Comparison of ENCODE assay signal across 16 cellular contexts in the genomic region with DNA sequence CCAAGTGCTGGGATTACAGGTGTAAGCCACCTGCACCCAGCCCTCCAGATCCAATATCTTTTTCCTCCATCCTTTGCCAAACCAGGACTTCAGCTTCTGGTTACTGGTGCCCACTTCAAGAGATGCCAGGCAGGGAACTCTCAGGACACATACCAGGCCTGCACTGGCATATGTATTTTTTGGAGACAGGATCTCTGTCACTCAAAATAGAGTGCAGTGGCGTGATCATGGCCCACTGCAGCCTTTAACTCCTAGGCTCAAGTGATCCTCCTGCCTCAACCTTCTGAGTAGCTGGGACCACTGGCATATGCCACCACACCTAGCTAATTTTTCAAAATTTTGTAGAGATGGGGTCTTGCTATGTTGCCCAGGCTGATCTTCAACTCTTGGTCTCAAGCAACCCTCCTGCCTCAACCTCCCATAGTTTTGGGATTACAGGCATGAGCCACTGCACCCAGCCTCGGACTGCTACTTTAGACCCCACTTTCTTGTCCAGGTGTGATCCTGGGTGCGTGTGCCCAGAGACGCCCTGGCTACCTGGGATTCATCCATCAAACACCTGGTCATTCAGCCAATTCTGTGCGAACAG. TPM values are rescaled to one million over a fixed set of nuclear protein-coding genes. Genes with fewer than 3 reads are reported as not detected.
DNase-seq lines count a peak whose midpoint lies in the region; ATAC-seq, FAIRE-seq and TF ChIP-seq lines count a peak whose summit lies in the region.
"Had no signal": no experiment of that assay in that cellular context is flagged by ENCODE, and none has a peak within 500 bp of the region (broad histone marks: within the 10 kb centered on the region; RNA-seq: fewer than 3 reads in every experiment).

No MANE protein-coding gene starts in this region.

- H3K79me2 ChIP-seq in endothelial cell of umbilical vein (ENCODE audit: control insufficient read depth, insufficient read depth, low read length): no peaks in the 10 kb centered on the region

- TF ChIP-seq POLR2A in endothelial cell of umbilical vein (IDR thresholded peaks at IDR 0.05; ENCODE audit: low read depth, low read length): no peak
- TF ChIP-seq POLR2A in lower leg skin (IDR thresholded peaks at IDR 0.05): no peak

- CTCF ChIA-PET in endothelial cell of umbilical vein (lab: Charles Lee): interaction anchor here (1.0 to 1.8 kb wide), 3 partner anchors 12 to 61 kb away, joined by 5 to 6 read pairs (median 5); no protein-coding TSS in a partner anchor

- no peaks in the 10 kb centered on the region for H3K9me3 ChIP-seq in endothelial cell of umbilical vein (replicated peaks; ENCODE audit: control insufficient read depth, insufficient read depth, low read length)
- no peaks in the 10 kb centered on the region for H3K9me3 ChIP-seq in psoas muscle
- no peaks in the 10 kb centered on the region for H3K9me3 ChIP-seq in aorta (ENCODE audit: control insufficient read depth, low read length)

- no peak for FAIRE-seq in endothelial cell of umbilical vein (lab: Jason Lieb, UNC)

- H3K4me3 ChIP-seq in endothelial cell of umbilical vein (replicated peaks in 1 of 3; ENCODE audit: insufficient read depth in 1 of 3, low read depth in 1 of 3, low read length in 3 of 3) (no peak overlapping the region), psoas muscle (no peak overlapping the region), aorta (ENCODE audit: low read length in 2 of 2) (no peak overlapping the region), lower leg skin (ENCODE audit: low read depth, poor library complexity, severe bottlenecking) (no peak overlapping the region)
- H3K4me3 ChIP-seq: GM23338, PC-9 had no signal

- H2AFZ ChIP-seq in endothelial cell of umbilical vein (ENCODE audit: low read depth, low read length): no peak overlapping the region
- H2AFZ ChIP-seq: GM23338 had no signal

- intact Hi-C loops in Right ventricle myocardium superior (cut with DNase I): no loop called here
- intact Hi-C loops in left cardiac atrium (cut with DNase I): no loop called here
- intact Hi-C loops in endothelial cell of umbilical vein (cut with micrococcal nuclease): no loop called here
- intact Hi-C loops in psoas muscle (cut with DNase I): no loop called here
- intact Hi-C loops in aorta (cut with DNase I): no loop called here
- intact Hi-C loops in lower leg skin (cut with DNase I; ENCODE audit: low total_unique reads): no loop called here

- POLR2A ChIA-PET in endothelial cell of umbilical vein (lab: Charles Lee): interaction anchor here (0.6 kb wide), 1 partner anchor 31 kb away, joined by 3 read pairs; no protein-coding TSS in a partner anchor

- dilution Hi-C loops in endothelial cell of umbilical vein (cut with MboI; ENCODE audit: extremely low pct_ligation_motif_present, low sequenced_read_pairs): no loop called here

- no TSS peak for BruUV-seq in endothelial cell of umbilical vein (replicated peaks; lab: Mats Ljungman, UMichigan)

- peak; percentile 52 for ATAC-seq in Right ventricle myocardium superior (ENCODE audit: poor library complexity)
- ATAC-seq in left cardiac atrium: no peak
- peak in 3 of 4 donors; percentile 20 to 43 (median 32) for ATAC-seq in psoas muscle
- no peak for ATAC-seq in aorta (ENCODE audit: low FRiP score)
- ATAC-seq: GM23338; natural killer cell treated with Interleukin-12 subunit alpha and Interleukin-12 subunit beta and Interleukin-15 and Interleukin-18, amount 100 ng/mL, for 72 hours had no signal

- H3K9me1 ChIP-seq in endothelial cell of umbilical vein (replicated peaks; ENCODE audit: control insufficient read depth, extremely low read depth, insufficient read depth, low read length): no peaks in the 10 kb centered on the region

- no peak for TF ChIP-seq CTCF in endothelial cell of umbilical vein (IDR thresholded peaks at IDR 0.05; ENCODE audit: extremely low read depth in 1 of 2, insufficient read depth in 1 of 2, low read depth in 1 of 2, low read length in 2 of 2)
- no peak for TF ChIP-seq CTCF in psoas muscle (IDR thresholded peaks at IDR 0.05)
- no peak for TF ChIP-seq CTCF in lower leg skin (IDR thresholded peaks at IDR 0.05)

- no peaks in the 10 kb centered on the region for H3K36me3 ChIP-seq in endothelial cell of umbilical vein (ENCODE audit: control insufficient read depth in 2 of 2, extremely low read depth in 1 of 2, insufficient read depth in 2 of 2, low read length in 2 of 2)
- no peaks in the 10 kb centered on the region for H3K36me3 ChIP-seq in psoas muscle (ENCODE audit: insufficient read depth in 1 of 2, low read depth in 1 of 2)
- no peaks in the 10 kb centered on the region for H3K36me3 ChIP-seq in aorta (ENCODE audit: control insufficient read depth in 1 of 2, insufficient read depth in 2 of 2, low read length in 1 of 2)

- H3K4me2 ChIP-seq in endothelial cell of umbilical vein (ENCODE audit: insufficient read depth, low read length): no peak overlapping the region
- H3K4me2 ChIP-seq: GM23338 had no signal

- H3K4me1 ChIP-seq in endothelial cell of umbilical vein (ENCODE audit: control insufficient read depth, extremely low read depth, insufficient read depth, low read length): peaks cover 18% of the 10 kb centered on the region
- peaks cover 12% of the 10 kb centered on the region for H3K4me1 ChIP-seq in psoas muscle
- peaks cover 4% of the 10 kb centered on the region in 2 donors for H3K4me1 ChIP-seq in aorta (ENCODE audit: control insufficient read depth in 1 of 2, insufficient read depth in 2 of 2, low read length in 2 of 2)

- H3K27me3 ChIP-seq in endothelial cell of umbilical vein (ENCODE audit: control insufficient read depth in 2 of 2, insufficient read depth in 2 of 2, low read length in 2 of 2): no peaks in the 10 kb centered on the region
- H3K27me3 ChIP-seq in psoas muscle (ENCODE audit: insufficient read depth in 3 of 3, low read length in 2 of 3): no peaks in the 10 kb centered on the region
- H3K27me3 ChIP-seq in aorta (ENCODE audit: control insufficient read depth in 1 of 2, insufficient read depth in 2 of 2, low read length in 1 of 2): no peaks in the 10 kb centered on the region

- no peak overlapping the region for H3K9ac ChIP-seq in endothelial cell of umbilical vein (replicated peaks; ENCODE audit: extremely low read depth, insufficient read depth, low read length)

- WGBS in psoas muscle, 3 donors: 83 to 89% (median 83%) methylated on average over 5 of the region's 5 CpGs
- 78 to 79% methylated on average over 5 of the region's 5 CpGs for WGBS in aorta, 2 donors
- WGBS in lower leg skin, 2 donors: 93 to 95% methylated on average over 5 of the region's 5 CpGs

- DNase-seq in Right ventricle myocardium superior (no peak), left cardiac atrium (no peak), endothelial cell of umbilical vein (ENCODE audit: low read depth, low spot score) (no peak), psoas muscle (no peak), aorta (no peak), lower leg skin (ENCODE audit: low spot score in 2 of 2) (no peak), SKM-1 (lab: John Stamatoyannopoulos, UW; ENCODE audit: unreplicated experiment) (no peak), RKO (ENCODE audit: low spot score) (no peak)
- DNase-seq: cerebellar nuclear complex, erythroblast, NCI-H187, NCI-H524 had no signal

- H4K20me1 ChIP-seq in endothelial cell of umbilical vein (replicated peaks; ENCODE audit: control insufficient read depth, extremely low read depth, insufficient read depth, low read length): no peaks in the 10 kb centered on the region

- H3K27ac ChIP-seq in endothelial cell of umbilical vein (ENCODE audit: insufficient read depth, low read depth, low read length) (peak overlapping the region; percentile 43), psoas muscle (peak overlapping the region; percentile 60), aorta (ENCODE audit: low read depth in 1 of 2, low read length in 2 of 2) (peak overlapping the region; percentile 52 to 75)
- H3K27ac ChIP-seq: HL-60 had no signal

TF ChIP-seq in endothelial cell of umbilical vein, 7 proteins besides CTCF, POLR2A, EP300 and RAD21:
- TF ChIP-seq GATA2 (IDR thresholded peaks at IDR 0.05; ENCODE audit: insufficient read depth, insufficient read length, low read depth, low read length) (no peak), POLR2AphosphoS5 (IDR thresholded peaks at IDR 0.05; ENCODE audit: insufficient read depth, low read depth, low read length) (no peak), FOS (IDR thresholded peaks at IDR 0.05; ENCODE audit: borderline replicate concordance, insufficient read depth, low read length) (no peak), MYC (IDR thresholded peaks at IDR 0.05; ENCODE audit: low read depth, low read length) (no peak), JUN (IDR thresholded peaks at IDR 0.05; ENCODE audit: borderline replicate concordance, insufficient read depth, insufficient read length, low read depth) (no peak), EZH2 (IDR thresholded peaks at IDR 0.05; ENCODE audit: borderline replicate concordance, low read depth, low read length, severe bottlenecking) (no peak)
- TF ChIP-seq, protein P1, sequence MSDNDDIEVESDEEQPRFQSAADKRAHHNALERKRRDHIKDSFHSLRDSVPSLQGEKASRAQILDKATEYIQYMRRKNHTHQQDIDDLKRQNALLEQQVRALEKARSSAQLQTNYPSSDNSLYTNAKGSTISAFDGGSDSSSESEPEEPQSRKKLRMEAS (IDR thresholded peaks at IDR 0.05; ENCODE audit: insufficient read depth, insufficient read length): no peak

RNA-seq across cellular contexts. Expression of a gene that starts 55.8 kb away (rescaled TPM):
- 71.8 TPM for total RNA-seq in Right ventricle myocardium superior
- 10 to 100 TPM; 50.0 to 74.3 TPM for total RNA-seq in left cardiac atrium
- total RNA-seq in endothelial cell of umbilical vein: 14.1 and 27.2 TPM in 2 replicates
- 17.4 and 18.6 TPM in 2 replicates for polyA plus RNA-seq in endothelial cell of umbilical vein
- 17.5 and 18.0 TPM in 2 replicates for polyA plus RNA-seq in endothelial cell of umbilical vein (2011; cell fraction: cytosol; rRNA removed)
- polyA plus RNA-seq in endothelial cell of umbilical vein (2011; cell fraction: nucleus; rRNA removed): 11.0 and 17.5 TPM in 2 replicates
- 10.2 and 17.4 TPM in 2 replicates for polyA plus RNA-seq in endothelial cell of umbilical vein (2012)
- 18.5 and 18.6 TPM in 2 replicates for polyA minus RNA-seq in endothelial cell of umbilical vein
- 4.0 TPM for polyA minus RNA-seq in endothelial cell of umbilical vein (2011; cell fraction: cytosol; rRNA and poly(A)+ RNA removed)
- polyA minus RNA-seq in endothelial cell of umbilical vein (2011; cell fraction: nucleus; rRNA and poly(A)+ RNA removed): 6.7 and 7.5 TPM in 2 replicates
- total RNA-seq in psoas muscle: 100 to 1,000 TPM in 2 of 4 donors, 10 to 100 TPM in 2; 31.3 to 133 (median 84.6) TPM
- polyA plus RNA-seq in psoas muscle: 10 to 100 TPM; 26.6 to 83.8 (median 38.3) TPM
- 10 to 100 TPM; 71.1 TPM for total RNA-seq in aorta
- polyA plus RNA-seq in aorta: 10 to 100 TPM; 52.2 to 76.7 TPM
- total RNA-seq in lower leg skin: 10 to 100 TPM in 2 of 4 donors, 1 to 10 TPM in 2; 7.4 to 20.4 (median 10.6) TPM

Comparison
In these comparisons a context has a peak if more than half of its experiments do, and no peak if none do; other contexts are left out.
1. ATAC-seq: peak in Right ventricle myocardium superior (single experiment) and psoas muscle (3 of 4); none in left cardiac atrium (0 of 2) and aorta (single experiment).
2. Peak in every context shown above with its lines, with median percentiles within 50 percentile points of each other: H3K27ac ChIP-seq.